8 cellular contexts compared by ENCODE assay signal in the genomic region with DNA sequence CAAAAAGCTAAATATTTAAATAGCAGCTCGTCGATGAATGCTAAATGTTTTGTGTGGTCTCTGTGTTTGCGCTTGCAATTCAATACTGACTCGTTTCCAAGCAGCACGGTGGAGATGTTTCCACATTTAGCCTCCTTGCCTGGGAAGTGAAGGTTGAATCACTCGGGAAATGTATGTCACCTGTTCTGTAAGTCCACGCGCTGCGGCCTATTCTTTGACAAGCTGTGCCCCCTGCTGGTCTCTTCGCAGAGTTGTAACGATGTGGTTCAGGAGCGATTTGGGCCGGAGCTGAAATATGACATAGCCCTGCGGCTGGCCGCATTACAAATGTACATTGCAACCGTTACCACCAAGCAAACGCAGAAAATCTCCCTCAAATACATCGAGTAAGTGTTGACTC.
DNase-seq lines count a peak whose midpoint lies in the region; ATAC-seq and TF ChIP-seq lines count a peak whose summit lies in the region.

No MANE protein-coding gene starts in this region.

- DNase-seq in GM04503 (ENCODE audit: low read depth), result peak; percentile 10
- peak; percentile 56 for DNase-seq in NCI-H2196 treated with DMSO at 0.1 percent for 48 hours (lab: John Stamatoyannopoulos, UW; ENCODE audit: unreplicated experiment)
- peak; percentile 50 for DNase-seq in activated CD4-positive, alpha-beta T cell treated with anti-CD3 and anti-CD28 coated beads for 48 hours
- DNase-seq in fibroblast of the conjunctiva (ENCODE audit: low read depth), result peak; percentile 31

- H3K4me3 ChIP-seq in parathyroid adenoma (ENCODE audit: low read depth, low read length), result no peak overlapping the region

- no peaks in the 10 kb centered on the region for H3K4me1 ChIP-seq in parathyroid adenoma

- ATAC-seq in HG02852 (IDR thresholded peaks at IDR 0.05; ENCODE audit: unreplicated experiment), result peak; percentile 71
- ATAC-seq in GM21528 (IDR thresholded peaks at IDR 0.05; ENCODE audit: low FRiP score, unreplicated experiment), result no peak
- ATAC-seq in GM19397 (IDR thresholded peaks at IDR 0.05; ENCODE audit: unreplicated experiment), result no peak

- no peak overlapping the region for H2AFZ ChIP-seq in parathyroid adenoma

- no peak overlapping the region for H3K4me2 ChIP-seq in parathyroid adenoma (ENCODE audit: low read length)

- H3K27ac ChIP-seq in parathyroid adenoma, result no peak overlapping the region

- H3K79me2 ChIP-seq in parathyroid adenoma, result no peaks in the 10 kb centered on the region

- no peak overlapping the region for H3K9ac ChIP-seq in parathyroid adenoma

- no peaks in the 10 kb centered on the region for H3K27me3 ChIP-seq in parathyroid adenoma (ENCODE audit: control insufficient read depth, insufficient read depth, low read length)

- peak; percentile 32 for TF ChIP-seq CTCF in parathyroid adenoma (IDR thresholded peaks at IDR 0.05)

- no peaks in the 10 kb centered on the region for H3K36me3 ChIP-seq in parathyroid adenoma (ENCODE audit: control insufficient read depth, insufficient read depth, low read length)

- H3K9me3 ChIP-seq in parathyroid adenoma (ENCODE audit: control insufficient read depth, low read length), result no peaks in the 10 kb centered on the region
